9 cellular contexts compared by ENCODE assay signal in genomic region chr17:40340327-40340726, GRCh38. TPM values are rescaled to one million over a fixed set of nuclear protein-coding genes. Genes with fewer than 3 reads are reported as not detected.
DNase-seq lines count a peak whose midpoint lies in the region; ATAC-seq and TF ChIP-seq lines count a peak whose summit lies in the region.
"Had no signal": no experiment of that assay in that cellular context is flagged by ENCODE, and none has a peak within 500 bp of the region (broad histone marks: within the 10 kb centered on the region; RNA-seq: fewer than 3 reads in every experiment).

No MANE protein-coding gene starts in this region.

- H2BK5ac ChIP-seq in mesenchymal stem cell (ENCODE audit: low read depth, low read length, poor library complexity, severe bottlenecking): no peak overlapping the region

- no peak overlapping the region for H3K18ac ChIP-seq in mesenchymal stem cell (ENCODE audit: low read depth in 1 of 2, low read length in 2 of 2)

- no peak overlapping the region for H3K23ac ChIP-seq in mesenchymal stem cell (ENCODE audit: low read length in 2 of 2)

- no peaks in the 10 kb centered on the region for H3K27me3 ChIP-seq in mesenchymal stem cell (ENCODE audit: control insufficient read depth in 1 of 2, insufficient read depth in 1 of 2, low read length in 2 of 2)
- no peaks in the 10 kb centered on the region for H3K27me3 ChIP-seq in thyroid gland
- H3K27me3 ChIP-seq in WERI-Rb-1 (ENCODE audit: insufficient read depth, low read depth, severe bottlenecking): no peaks in the 10 kb centered on the region

- H3K9me3 ChIP-seq in mesenchymal stem cell (ENCODE audit: control insufficient read depth, low read length): no peaks in the 10 kb centered on the region
- no peaks in the 10 kb centered on the region for H3K9me3 ChIP-seq in thyroid gland
- H3K9me3 ChIP-seq in WERI-Rb-1 (ENCODE audit: severe bottlenecking): no peaks in the 10 kb centered on the region

- peak overlapping the region; percentile 1 for H3K9ac ChIP-seq in mesenchymal stem cell (ENCODE audit: low read length)

- no peak overlapping the region for H2AK5ac ChIP-seq in mesenchymal stem cell (ENCODE audit: low read length, severe bottlenecking)

- H3K36me3 ChIP-seq in mesenchymal stem cell (ENCODE audit: control insufficient read depth in 1 of 2, insufficient read depth in 2 of 2, low read depth in 1 of 2, low read length in 2 of 2): peaks cover 14 to 18% of the 10 kb centered on the region in 2 experiments
- no peaks in the 10 kb centered on the region for H3K36me3 ChIP-seq in thyroid gland
- peaks cover 4% of the 10 kb centered on the region for H3K36me3 ChIP-seq in WERI-Rb-1

- no peak overlapping the region for H2BK12ac ChIP-seq in mesenchymal stem cell (ENCODE audit: low read length in 2 of 2)

- H3K27ac ChIP-seq in mesenchymal stem cell (ENCODE audit: low read length, poor library complexity, severe bottlenecking): no peak overlapping the region
- peak overlapping the region in 2 of 3 donors; percentile 88 to 95 for H3K27ac ChIP-seq in thyroid gland
- no peak overlapping the region for H3K27ac ChIP-seq in WERI-Rb-1

- TF ChIP-seq CTCF in thyroid gland (IDR thresholded peaks at IDR 0.05) (no peak), WERI-Rb-1 (IDR thresholded peaks at IDR 0.05; ENCODE audit: low read depth, low read length) (no peak)

- H3K4me1 ChIP-seq in mesenchymal stem cell (ENCODE audit: control insufficient read depth, insufficient read depth, low read depth, low read length) (peaks cover 36% of the 10 kb centered on the region), thyroid gland (peaks cover 22 to 78% of the 10 kb centered on the region in 2 donors)

- H2BK120ac ChIP-seq in mesenchymal stem cell (ENCODE audit: low read depth, low read length): no peak overlapping the region

- H3K36me3 Mint-ChIP-seq in activated T-cell treated with anti-CD3 and anti-CD28 coated beads, Interleukin-2, amount 50 U/mL, for 72 hours (ENCODE audit: insufficient read depth in 2 of 2): peaks cover 0 to 5% of the 10 kb centered on the region in 2 donors
- H3K36me3 Mint-ChIP-seq in activated naive CD4-positive, alpha-beta T cell treated with anti-CD3 and anti-CD28 coated beads, Interleukin-2, amount 50 U/mL, for 72 hours: peaks cover 6 to 7% of the 10 kb centered on the region in 2 donors

- no peak for TF ChIP-seq POLR2A in thyroid gland (IDR thresholded peaks at IDR 0.05)

- WGBS in mesenchymal stem cell: no CpG with 5 or more reads among the region's 1 CpG
- 94 to 100% methylated on average over 1 of the region's 1 CpG for WGBS in thyroid gland, 2 donors

- no peak overlapping the region for H2AFZ ChIP-seq in mesenchymal stem cell (ENCODE audit: low read depth, low read length)

- peak overlapping the region; percentile 75 for H3K27ac Mint-ChIP-seq in activated T-cell treated with anti-CD3 and anti-CD28 coated beads, Interleukin-2, amount 50 U/mL, for 72 hours
- H3K27ac Mint-ChIP-seq in activated naive CD4-positive, alpha-beta T cell treated with anti-CD3 and anti-CD28 coated beads, Interleukin-2, amount 50 U/mL, for 72 hours: peak overlapping the region; percentile 5 to 52

- intact Hi-C loops in thyroid gland (cut with DNase I): no loop called here

- H4K8ac ChIP-seq in mesenchymal stem cell (ENCODE audit: low read length): no peak overlapping the region

- H2BK15ac ChIP-seq in mesenchymal stem cell (ENCODE audit: low read depth, poor library complexity, severe bottlenecking): no peak overlapping the region

- H3K79me1 ChIP-seq in mesenchymal stem cell (replicated peaks; ENCODE audit: low read length, poor library complexity, severe bottlenecking): peaks cover 31% of the 10 kb centered on the region

- H3K4me3 Mint-ChIP-seq in activated T-cell treated with anti-CD3 and anti-CD28 coated beads, Interleukin-2, amount 50 U/mL, for 72 hours: no peak overlapping the region

- ATAC-seq in activated T-cell treated with anti-CD3 and anti-CD28 coated beads, Interleukin-2, amount 50 U/mL, for 72 hours (replicated peaks in 1 of 2): no peak
- no peak for ATAC-seq in activated naive CD4-positive, alpha-beta T cell treated with anti-CD3 and anti-CD28 coated beads, Interleukin-2, amount 50 U/mL, for 72 hours

- H3K14ac ChIP-seq in mesenchymal stem cell (ENCODE audit: low read length in 2 of 2): no peak overlapping the region

- H3K4ac ChIP-seq in mesenchymal stem cell (ENCODE audit: low read depth in 1 of 2, low read length in 2 of 2): no peak overlapping the region

- no peak for DNase-seq in activated T-cell treated with anti-CD3 and anti-CD28 coated beads, Interleukin-2, amount 50 U/mL, for 72 hours
- DNase-seq in activated T-cell treated with anti-CD3 and anti-CD28 coated beads for 4 hours (no peak), mesenchymal stem cell (no peak), thyroid gland (no peak), NCI-H1694 treated with DMSO at 0.1 percent for 48 hours (lab: John Stamatoyannopoulos, UW) (no peak), WERI-Rb-1 (no peak), NCI-H2171 (lab: John Stamatoyannopoulos, UW) (no peak)
- no peak for DNase-seq in activated naive CD4-positive, alpha-beta T cell treated with anti-CD3 and anti-CD28 coated beads, Interleukin-2, amount 50 U/mL, for 72 hours (ENCODE audit: low spot score in 2 of 2)
- DNase-seq: stimulated activated CD4-positive, alpha-beta T cell treated with anti-CD3 and anti-CD28 coated beads, Interleukin-4, amount 100 ng/mL, for 4 hours had no signal

- H4K91ac ChIP-seq in mesenchymal stem cell (ENCODE audit: low read length): no peak overlapping the region

- H3K4me1 Mint-ChIP-seq in activated T-cell treated with anti-CD3 and anti-CD28 coated beads, Interleukin-2, amount 50 U/mL, for 72 hours (ENCODE audit: low read depth): peaks cover 68% of the 10 kb centered on the region

- H3K9me3 Mint-ChIP-seq in activated T-cell treated with anti-CD3 and anti-CD28 coated beads, Interleukin-2, amount 50 U/mL, for 72 hours: no peaks in the 10 kb centered on the region
- no peaks in the 10 kb centered on the region for H3K9me3 Mint-ChIP-seq in activated naive CD4-positive, alpha-beta T cell treated with anti-CD3 and anti-CD28 coated beads, Interleukin-2, amount 50 U/mL, for 72 hours

- H3K4me2 ChIP-seq in mesenchymal stem cell (ENCODE audit: low read length, poor library complexity, severe bottlenecking): no peak overlapping the region

- no peaks in the 10 kb centered on the region for H3K27me3 Mint-ChIP-seq in activated T-cell treated with anti-CD3 and anti-CD28 coated beads, Interleukin-2, amount 50 U/mL, for 72 hours (ENCODE audit: low read depth)

- H3K4me3 ChIP-seq in mesenchymal stem cell (ENCODE audit: insufficient read depth in 1 of 2, low read depth in 1 of 2, low read length in 2 of 2): no peak overlapping the region
- H3K4me3 ChIP-seq in thyroid gland (replicated peaks in 1 of 3): no peak overlapping the region
- no peak overlapping the region for H3K4me3 ChIP-seq in WERI-Rb-1 (ENCODE audit: low read depth, low read length)

RNA-seq across cellular contexts. Expression of gene GJD3, which starts 24.2 kb away (rescaled TPM):
- total RNA-seq in activated T-cell treated with anti-CD3 and anti-CD28 coated beads, Interleukin-2, amount 50 U/mL, for 72 hours: not detected
- not detected for total RNA-seq in activated naive CD4-positive, alpha-beta T cell treated with anti-CD3 and anti-CD28 coated beads, Interleukin-2, amount 50 U/mL, for 72 hours
- polyA plus RNA-seq in mesenchymal stem cell (2013, experiment 1 of 2): 0.44 TPM
- polyA plus RNA-seq in mesenchymal stem cell (2013, experiment 2 of 2): 0.29 TPM
- 1 to 10 TPM; 1.6 to 3.4 (median 1.7) TPM for total RNA-seq in thyroid gland

RNA-seq across cellular contexts. Expression of gene RARA, which starts 31.3 kb away (rescaled TPM):
- total RNA-seq in activated T-cell treated with anti-CD3 and anti-CD28 coated beads, Interleukin-2, amount 50 U/mL, for 72 hours: 10 to 100 TPM; 33.4 to 45.2 TPM
- 10 to 100 TPM; 21.0 to 23.0 TPM for total RNA-seq in activated naive CD4-positive, alpha-beta T cell treated with anti-CD3 and anti-CD28 coated beads, Interleukin-2, amount 50 U/mL, for 72 hours
- 32.6 TPM for polyA plus RNA-seq in mesenchymal stem cell (2013, experiment 1 of 2)
- polyA plus RNA-seq in mesenchymal stem cell (2013, experiment 2 of 2): 32.1 TPM
- total RNA-seq in thyroid gland: 10 to 100 TPM; 20.0 to 60.9 (median 35.2) TPM

RNA-seq across cellular contexts. Expression of gene CDC6, which starts 52.6 kb away (rescaled TPM):
- 10 to 100 TPM; 86.2 to 92.6 TPM for total RNA-seq in activated T-cell treated with anti-CD3 and anti-CD28 coated beads, Interleukin-2, amount 50 U/mL, for 72 hours
- total RNA-seq in activated naive CD4-positive, alpha-beta T cell treated with anti-CD3 and anti-CD28 coated beads, Interleukin-2, amount 50 U/mL, for 72 hours: 10 to 100 TPM; 81.8 to 86.7 TPM
- polyA plus RNA-seq in mesenchymal stem cell (2013, experiment 1 of 2): 8.5 TPM
- polyA plus RNA-seq in mesenchymal stem cell (2013, experiment 2 of 2): 9.1 TPM
- 1 to 10 TPM in 1 of 4 donors, under 1 TPM in 3; 0.63 to 5.2 (median 0.79) TPM for total RNA-seq in thyroid gland

Comparison
In these comparisons a context has a peak if more than half of its experiments do, and no peak if none do; other contexts are left out.
1. H3K27ac ChIP-seq: peak in thyroid gland (2 of 3); none in mesenchymal stem cell (single experiment) and WERI-Rb-1 (single experiment).
2. RNA of gene CDC6, which starts 52.6 kb away (total RNA-seq): 86.2 to 92.6 TPM in activated T-cell treated with anti-CD3 and anti-CD28 coated beads, Interleukin-2, amount 50 U/mL, for 72 hours and 81.8 to 86.7 TPM in activated naive CD4-positive, alpha-beta T cell treated with anti-CD3 and anti-CD28 coated beads, Interleukin-2, amount 50 U/mL, for 72 hours; 0.63 to 5.2 TPM in thyroid gland; every median in the first group is over 10 times any median in the second.